ENCODE assay signal across 8 cellular contexts in genomic region chr12:104064031-104064841, GRCh38. TPM values are rescaled to one million over a fixed set of nuclear protein-coding genes. Genes with fewer than 3 reads are reported as not detected.
DNase-seq lines count a peak whose midpoint lies in the region; ATAC-seq and TF ChIP-seq lines count a peak whose summit lies in the region.

TSS of gene HCFC2 (plus strand) at chr12:104064531. CDS start at chr12:104064561, 30 bp downstream.

- H3K4me3 ChIP-seq in duodenal mucosa (ENCODE audit: low read depth in 1 of 2, low read length in 2 of 2) = peak within 1 kb of the TSS; percentile 80 to 98
- peak within 1 kb of the TSS; percentile 90 for H3K4me3 ChIP-seq in lower lobe of right lung

- DNase-seq in C1 segment of cervical spinal cord (lab: John Stamatoyannopoulos, UW) (peak; percentile 40 to 95 (median 84)), NCI-H526 treated with DMSO at 0.1 percent for 48 hours (lab: John Stamatoyannopoulos, UW) (peak; percentile 71), lower lobe of right lung (peak; percentile 94)
- peak; percentile 85 to 86 for DNase-seq in activated CD4-positive, alpha-beta T cell treated with anti-CD3 and anti-CD28 coated beads, Interleukin-2, amount 50 U/mL, for 4 hours
- peak; percentile 64 to 85 (median 71) for DNase-seq in stimulated activated CD4-positive, alpha-beta T cell treated with anti-CD3 and anti-CD28 coated beads, TNF-alpha, amount 100 ng/mL, for 1 hour (ENCODE audit: low read depth in 3 of 3, low spot score in 1 of 3)

- intact Hi-C loops in lower lobe of right lung (cut with DNase I) = no loop called here

- no peak for TF ChIP-seq CTCF in lower lobe of right lung (IDR thresholded peaks at IDR 0.05)

- peak within 1 kb of the TSS; percentile 76 to 79 for H3K9ac ChIP-seq in duodenal mucosa (ENCODE audit: low read depth in 1 of 2, low read length in 2 of 2)

- H3K27ac ChIP-seq in duodenal mucosa (ENCODE audit: low read depth, low read length) = peak within 1 kb of the TSS; percentile 80
- H3K27ac ChIP-seq in lower lobe of right lung = peak within 1 kb of the TSS; percentile 84

- peaks cover 0 to 2% of the 10 kb centered on the region in 2 donors for H3K36me3 ChIP-seq in duodenal mucosa (ENCODE audit: control insufficient read depth in 1 of 2, insufficient read depth in 2 of 2, low read length in 2 of 2)
- peaks cover 20% of the 10 kb centered on the region for H3K36me3 ChIP-seq in lower lobe of right lung

- no peaks in the 10 kb centered on the region for H3K9me3 ChIP-seq in duodenal mucosa (ENCODE audit: control insufficient read depth in 1 of 2, low read length in 2 of 2)
- H3K9me3 ChIP-seq in lower lobe of right lung = no peaks in the 10 kb centered on the region

- ATAC-seq in GM19328 (IDR thresholded peaks at IDR 0.05; ENCODE audit: unreplicated experiment) (peak; percentile 88), HG03469 (IDR thresholded peaks at IDR 0.05; ENCODE audit: unreplicated experiment) (peak; percentile 73), lower lobe of right lung (peak; percentile 99 to 100)

- H3K27me3 ChIP-seq in duodenal mucosa (ENCODE audit: control insufficient read depth in 1 of 2, insufficient read depth in 2 of 2, low read length in 2 of 2) = no peaks in the 10 kb centered on the region
- no peaks in the 10 kb centered on the region for H3K27me3 ChIP-seq in lower lobe of right lung (ENCODE audit: low read depth)

- H3K4me1 ChIP-seq in duodenal mucosa (ENCODE audit: control insufficient read depth in 1 of 2, insufficient read depth in 2 of 2, low read length in 2 of 2) = peaks cover 10 to 17% of the 10 kb centered on the region in 2 donors
- peaks cover 30% of the 10 kb centered on the region for H3K4me1 ChIP-seq in lower lobe of right lung

RNA-seq across cellular contexts. Expression of gene HCFC2, which starts in this region (rescaled TPM):
- total RNA-seq in lower lobe of right lung = 18.5 TPM

Comparison
In these comparisons a context has a peak if more than half of its experiments do, and no peak if none do; other contexts are left out.
1. Peak in every context shown above with its lines: DNase-seq, ATAC-seq, H3K4me3 ChIP-seq and H3K27ac ChIP-seq.